Comparison of ENCODE assay signal across 11 cellular contexts in genomic region chr17:64103751-64104364, GRCh38. TPM values are rescaled to one million over a fixed set of nuclear protein-coding genes. Genes with fewer than 3 reads are reported as not detected.
DNase-seq lines count a peak whose midpoint lies in the region; ATAC-seq, FAIRE-seq and TF ChIP-seq lines count a peak whose summit lies in the region.
"Had no signal": no experiment of that assay in that cellular context is flagged by ENCODE, and none has a peak within 500 bp of the region (broad histone marks: within the 10 kb centered on the region; RNA-seq: fewer than 3 reads in every experiment).

No MANE protein-coding gene starts in this region.

- H3K4me3 Mint-ChIP-seq in natural killer cell treated with Interleukin-12 subunit alpha and Interleukin-12 subunit beta and Interleukin-15 and Interleukin-18, amount 100 ng/mL, for 72 hours: peak overlapping the region; percentile 34
- no peak overlapping the region for H3K4me3 Mint-ChIP-seq in natural killer cell

- no TSS peak for BruUV-seq in GM12878 (replicated peaks; lab: Mats Ljungman, UMichigan)

- H3K9me3 ChIP-seq in GM12878 (replicated peaks; ENCODE audit: control insufficient read depth, insufficient read depth, low read length): no peaks in the 10 kb centered on the region

- H3K36me3 ChIP-seq in GM12878 (ENCODE audit: control insufficient read depth in 2 of 2, insufficient read depth in 2 of 2, low read length in 1 of 2): no peaks in the 10 kb centered on the region

- H3K27ac Mint-ChIP-seq in natural killer cell treated with Interleukin-12 subunit alpha and Interleukin-12 subunit beta and Interleukin-15 and Interleukin-18, amount 100 ng/mL, for 72 hours: peak overlapping the region in 1 of 2 donors; percentile 28
- peak overlapping the region in 1 of 2 donors; percentile 35 for H3K27ac Mint-ChIP-seq in natural killer cell

- H3K36me3 Mint-ChIP-seq in natural killer cell treated with Interleukin-12 subunit alpha and Interleukin-12 subunit beta and Interleukin-15 and Interleukin-18, amount 100 ng/mL, for 72 hours: no peaks in the 10 kb centered on the region
- H3K36me3 Mint-ChIP-seq in natural killer cell: no peaks in the 10 kb centered on the region

- H3K27me3 Mint-ChIP-seq in natural killer cell treated with Interleukin-12 subunit alpha and Interleukin-12 subunit beta and Interleukin-15 and Interleukin-18, amount 100 ng/mL, for 72 hours: no peaks in the 10 kb centered on the region
- no peaks in the 10 kb centered on the region for H3K27me3 Mint-ChIP-seq in natural killer cell (ENCODE audit: low read depth in 2 of 2)
- H3K27me3 Mint-ChIP-seq: naive thymus-derived CD8-positive, alpha-beta T cell had no signal

- H3K27ac ChIP-seq in GM12878 (ENCODE audit: control insufficient read depth, insufficient read depth): peak overlapping the region; percentile 57
- no peak overlapping the region for H3K27ac ChIP-seq in dorsolateral prefrontal cortex
- H3K27ac ChIP-seq: C4-2B had no signal

- TF ChIP-seq CTCF in natural killer cell (IDR thresholded peaks at IDR 0.05) (no peak), NB4 (IDR thresholded peaks at IDR 0.05; ENCODE audit: low read depth, low read length) (no peak), GM12878 (IDR thresholded peaks at IDR 0.05 in 2 of 3, conservative IDR thresholded peaks at IDR 0.05 in 1 of 3; ENCODE audit: control insufficient read depth in 2 of 3, extremely low read depth in 1 of 3, insufficient read depth in 1 of 3, low read depth in 3 of 3, low read length in 3 of 3) (no peak), dorsolateral prefrontal cortex (IDR thresholded peaks at IDR 0.05 in 54 of 56, conservative IDR thresholded peaks at IDR 0.05 in 2 of 56; ENCODE audit: low read depth in 1 of 56, partially characterized antibody in 56 of 56) (no peak)

- ATAC-seq in natural killer cell treated with Interleukin-12 subunit alpha and Interleukin-12 subunit beta and Interleukin-15 and Interleukin-18, amount 100 ng/mL, for 72 hours: peak in 1 of 2 donors; percentile 52
- ATAC-seq in natural killer cell (no peak), GM12878 (peak; percentile 65), HG02840 (IDR thresholded peaks at IDR 0.05; ENCODE audit: low FRiP score, unreplicated experiment) (no peak), sciatic nerve (no peak)
- ATAC-seq: naive thymus-derived CD8-positive, alpha-beta T cell had no signal

- peaks cover 24 to 30% of the 10 kb centered on the region in 2 donors for H3K4me1 Mint-ChIP-seq in natural killer cell treated with Interleukin-12 subunit alpha and Interleukin-12 subunit beta and Interleukin-15 and Interleukin-18, amount 100 ng/mL, for 72 hours (ENCODE audit: low read depth in 2 of 2)
- peaks cover 31 to 50% of the 10 kb centered on the region in 2 donors for H3K4me1 Mint-ChIP-seq in natural killer cell

- RAD21 ChIA-PET in GM12878 (lab: Charles Lee; ENCODE audit: unreplicated experiment): interaction anchor here (0.9 to 3.0 kb wide), 10 partner anchors 14 to 75 kb away, joined by 3 to 23 read pairs (median 4); no protein-coding TSS in a partner anchor

- no peak for TF ChIP-seq EP300 in GM12878 (IDR thresholded peaks at IDR 0.05; ENCODE audit: borderline replicate concordance in 1 of 2, control insufficient read depth in 1 of 2, low read depth in 2 of 2, low read length in 2 of 2)

- 0% methylated on average over 1 of the region's 1 CpG for WGBS in GM12878 (ENCODE audit: insufficient coverage, insufficient replicate concordance, low lambda C conversion rate, missing lambda C conversion rate)

- 0 out of 2 replicates have a peak overlapping the region, but pooled peaks have one; percentile 30 for H3K9ac ChIP-seq in GM12878 (ENCODE audit: control insufficient read depth, insufficient read depth, low read length)

- H3K4me1 ChIP-seq in GM12878 (ENCODE audit: control insufficient read depth, insufficient read depth, low read length): peaks cover 40% of the 10 kb centered on the region

- H2AFZ ChIP-seq in GM12878 (ENCODE audit: control insufficient read depth, low read depth, low read length): no peak overlapping the region

- H3K9me3 Mint-ChIP-seq in natural killer cell treated with Interleukin-12 subunit alpha and Interleukin-12 subunit beta and Interleukin-15 and Interleukin-18, amount 100 ng/mL, for 72 hours: no peaks in the 10 kb centered on the region
- no peaks in the 10 kb centered on the region for H3K9me3 Mint-ChIP-seq in natural killer cell
- H3K9me3 Mint-ChIP-seq: naive thymus-derived CD8-positive, alpha-beta T cell had no signal

- FAIRE-seq in GM12878 (lab: Jason Lieb, UNC): no peak

- H4K20me1 ChIP-seq in GM12878 (ENCODE audit: control insufficient read depth, insufficient read depth): no peaks in the 10 kb centered on the region

- H3K4me3 ChIP-seq in NB4 (ENCODE audit: low read depth, low read length) (no peak overlapping the region), GM12878 (no peak overlapping the region), dorsolateral prefrontal cortex (no peak overlapping the region)

- CTCF ChIA-PET in GM12878 (lab: Yijun Ruan, JAX): interaction anchor here (0.6 to 2.8 kb wide), 13 partner anchors 9 to 217 kb away, joined by 3 to 16 read pairs (median 4); no protein-coding TSS in a partner anchor

- in situ Hi-C loops in GM12878 (cut with MboI): no loop called here

- DNase-seq in natural killer cell treated with Interleukin-12 subunit alpha and Interleukin-12 subunit beta and Interleukin-15 and Interleukin-18, amount 100 ng/mL, for 72 hours (ENCODE audit: low spot score): no peak
- DNase-seq in natural killer cell (no peak), NB4 (ENCODE audit: low read depth) (peak; percentile 91), GM12878 (ENCODE audit: low read depth, low spot score) (peak; percentile 55), dorsolateral prefrontal cortex (no peak), NCI-H1930 (lab: John Stamatoyannopoulos, UW) (no peak), sciatic nerve (ENCODE audit: low spot score) (no peak)
- DNase-seq: naive thymus-derived CD8-positive, alpha-beta T cell; NCI-H187 treated with DMSO at 0.1 percent for 48 hours had no signal

- intact Hi-C loops in natural killer cell (cut with micrococcal nuclease) (no loop called here), GM12878 (cut with micrococcal nuclease; ENCODE audit: unreplicated experiment) (no loop called here), dorsolateral prefrontal cortex (cut with DNase I) (no loop called here), sciatic nerve (cut with DNase I) (no loop called here)

- H3K27me3 ChIP-seq in GM12878 (replicated peaks in 1 of 2; ENCODE audit: control insufficient read depth in 2 of 2, insufficient read depth in 2 of 2, low read length in 1 of 2): no peaks in the 10 kb centered on the region
- no peaks in the 10 kb centered on the region for H3K27me3 ChIP-seq in dorsolateral prefrontal cortex

- SMC1A ChIA-PET in GM12878 (lab: Charles Lee; ENCODE audit: uncharacterized antibody, unreplicated experiment): interaction anchor here (0.7 to 2.7 kb wide), 11 partner anchors 9 to 75 kb away, joined by 3 to 13 read pairs (median 5); no protein-coding TSS in a partner anchor

- peak overlapping the region; percentile 40 for H3K4me2 ChIP-seq in GM12878 (ENCODE audit: control insufficient read depth, insufficient read depth)

- no peak for TF ChIP-seq RAD21 in GM12878 (IDR thresholded peaks at IDR 0.05; ENCODE audit: insufficient read depth, low read depth, low read length)

- TF ChIP-seq POLR2A in NB4 (IDR thresholded peaks at IDR 0.05; ENCODE audit: extremely low read depth, insufficient read length): no peak
- no peak for TF ChIP-seq POLR2A in GM12878 (IDR thresholded peaks at IDR 0.05; ENCODE audit: low read depth, low read length)

- peaks cover 9% of the 10 kb centered on the region for H3K79me2 ChIP-seq in GM12878 (ENCODE audit: control insufficient read depth, insufficient read depth, low read length)

- POLR2A ChIA-PET in GM12878 (lab: Charles Lee): interaction anchor here (0.6 to 3.5 kb wide), 13 partner anchors 11 to 95 kb away, joined by 3 to 22 read pairs (median 4); partner anchors contain the start of gene ERN1

TF ChIP-seq in GM12878, 131 proteins besides CTCF, POLR2A, EP300 and RAD21 (continues in another document):
- TF ChIP-seq KDM1A (IDR thresholded peaks at IDR 0.05; ENCODE audit: borderline replicate concordance) (no peak), ELK1 (IDR thresholded peaks at IDR 0.05; ENCODE audit: low read depth, low read length) (no peak)

RNA-seq across cellular contexts. Expression of gene ERN1, which starts 26.1 kb away (rescaled TPM):
- total RNA-seq in natural killer cell treated with Interleukin-12 subunit alpha and Interleukin-12 subunit beta and Interleukin-15 and Interleukin-18, amount 100 ng/mL, for 72 hours: 100 to 1,000 TPM; 131 TPM
- total RNA-seq in natural killer cell (10 to 100 TPM; 52.9 to 90.5 (median 67.2) TPM), GM12878 (2014; rRNA removed) (7.5 and 10.8 TPM in 2 replicates), GM12878 (2014; rRNA removed; fragmentation: Illumina TruSeq; extraction: Trizol) (6.4 and 7.6 TPM in 2 replicates), GM12878 (2021) (16.8 and 17.1 TPM in 2 replicates), dorsolateral prefrontal cortex (10 to 100 TPM in 50 of 120 experiments, 1 to 10 TPM in 70; 5.1 to 20.0 (median 9.3) TPM), sciatic nerve (22.2 TPM)
- total RNA-seq in GM12878 (2013; cell fraction: nucleolus; rRNA removed): 60.0 and 65.4 TPM in 2 replicates
- polyA plus RNA-seq in GM12878 (2011; ENCODE audit: low read depth): 11.6 TPM
- polyA plus RNA-seq in GM12878 (2011; rRNA removed) (6.4 and 7.3 TPM in 2 replicates), GM12878 (2014; fragmentation: Illumina TruSeq; extraction: Trizol) (6.5 and 6.7 TPM in 2 replicates), GM12878 (2014; fragmentation: Nextera tagmentation; extraction: Ambion mirVana) (1 to 10 TPM; 2.6 to 3.4 TPM), GM12878 (2014; rRNA removed) (7.7 and 10.7 TPM in 2 replicates), GM12878 (2016; fragmentation: Nextera tagmentation; extraction: Ambion mirVana) (10 to 100 TPM; 17.9 to 19.2 TPM)
- polyA plus RNA-seq in GM12878 (2011; cell fraction: cytosol; rRNA removed): 5.5 and 5.6 TPM in 2 replicates
- 14.1 and 15.5 TPM in 2 replicates for polyA plus RNA-seq in GM12878 (2011; cell fraction: nucleus; rRNA removed)
- polyA plus RNA-seq in GM12878 (2012): 9.2 and 15.8 TPM in 2 replicates
- 10.5 and 16.0 TPM in 2 replicates for polyA minus RNA-seq in GM12878 (2011; rRNA and poly(A)+ RNA removed)
- polyA minus RNA-seq in GM12878 (2011; cell fraction: cytosol; rRNA and poly(A)+ RNA removed): 2.0 and 3.5 TPM in 2 replicates
- polyA minus RNA-seq in GM12878 (2011; cell fraction: nucleus; rRNA and poly(A)+ RNA removed): 10.5 and 17.7 TPM in 2 replicates

Comparison
In these comparisons a context has a peak if more than half of its experiments do, and no peak if none do; other contexts are left out.
1. DNase-seq: peak in NB4 (single experiment) and GM12878 (single experiment); none in natural killer cell treated with Interleukin-12 subunit alpha and Interleukin-12 subunit beta and Interleukin-15 and Interleukin-18, amount 100 ng/mL, for 72 hours (single experiment), natural killer cell (single experiment), dorsolateral prefrontal cortex (0 of 10), NCI-H1930 (0 of 2) and sciatic nerve (single experiment).